Comparison of ENCODE assay signal across 8 cellular contexts in genomic region chr7:73423519-73424485, GRCh38. TPM values are rescaled to one million over a fixed set of nuclear protein-coding genes. Genes with fewer than 3 reads are reported as not detected.
A peak's percentile ranks its signal among the peaks of the same experiment; 100 is the strongest.
DNase-seq lines count a peak whose midpoint lies in the region; ATAC-seq and TF ChIP-seq lines count a peak whose summit lies in the region.

No MANE protein-coding gene starts in this region.

- no peak for TF ChIP-seq POLR2A in Peyer's patch (IDR thresholded peaks at IDR 0.05)

- no peaks in the 10 kb centered on the region for H3K36me3 ChIP-seq in OCI-LY3 (replicated peaks; ENCODE audit: low read depth, low read length)
- no peaks in the 10 kb centered on the region for H3K36me3 ChIP-seq in MG63
- no peaks in the 10 kb centered on the region for H3K36me3 ChIP-seq in Peyer's patch

- no peaks in the 10 kb centered on the region for H4K20me1 ChIP-seq in OCI-LY3 (ENCODE audit: insufficient read depth, low read length)

- no peaks in the 10 kb centered on the region for H3K79me2 ChIP-seq in OCI-LY3 (ENCODE audit: low read length)

- H3K4me1 ChIP-seq in OCI-LY3 (ENCODE audit: low read length) = peaks cover 12% of the 10 kb centered on the region; the same call in 1 of the 2 replicates
- H3K4me1 ChIP-seq in Peyer's patch = peaks cover 0 to 6% (median 0%) of the 10 kb centered on the region in 4 donors

- H3K9me3 ChIP-seq in OCI-LY3 (ENCODE audit: insufficient read depth, low read length) = no peaks in the 10 kb centered on the region
- H3K9me3 ChIP-seq in MG63 = no peaks in the 10 kb centered on the region
- no peaks in the 10 kb centered on the region for H3K9me3 ChIP-seq in Peyer's patch

- H2AFZ ChIP-seq in OCI-LY3 (ENCODE audit: low read depth, low read length) = peak overlapping the region; percentile 91

- H3K4me3 ChIP-seq in OCI-LY3 (ENCODE audit: low read length) = peak overlapping the region; percentile 75
- no peak overlapping the region for H3K4me3 ChIP-seq in MG63
- H3K4me3 ChIP-seq in Peyer's patch = peak overlapping the region in 2 of 4 donors; percentile 26 to 35

- H3K4me2 ChIP-seq in OCI-LY3 (ENCODE audit: low read length) = peak overlapping the region; percentile 83

- intact Hi-C loops in left cardiac atrium (cut with DNase I) = no loop called here

- DNase-seq in ELF-1 (ENCODE audit: low read depth, low spot score) = peak; percentile 66
- no peak for DNase-seq in left cardiac atrium
- DNase-seq in putamen (ENCODE audit: low spot score) = peak; percentile 42
- DNase-seq in cerebellum (ENCODE audit: low spot score) = no peak
- no peak for DNase-seq in activated effector memory CD4-positive, alpha-beta T cell treated with anti-CD3 and anti-CD28 coated beads, Interleukin-2, amount 50 U/mL, for 16 hours
- no peak for DNase-seq in MG63
- DNase-seq in Peyer's patch = no peak

- H3K27ac ChIP-seq in OCI-LY3 (ENCODE audit: low read length) (peak overlapping the region; percentile 31; the same call in 1 of the 2 replicates), Peyer's patch (no peak overlapping the region)

- peak overlapping the region; percentile 52 for H3K9ac ChIP-seq in OCI-LY3 (ENCODE audit: low read length)

- ATAC-seq in left cardiac atrium = peak; percentile 82 to 86

- H3K27me3 ChIP-seq in OCI-LY3 (ENCODE audit: low read depth, low read length) (no peaks in the 10 kb centered on the region), MG63 (no peaks in the 10 kb centered on the region), Peyer's patch (no peaks in the 10 kb centered on the region)

- TF ChIP-seq CTCF in OCI-LY3 (IDR thresholded peaks at IDR 0.05; ENCODE audit: low read depth, low read length) = no peak
- no peak for TF ChIP-seq CTCF in Peyer's patch (IDR thresholded peaks at IDR 0.05)

RNA-seq across cellular contexts. Expression of gene FZD9, which starts 9.8 kb away (rescaled TPM):
- under 1 TPM; 0.21 to 0.41 TPM for total RNA-seq in left cardiac atrium
- total RNA-seq in cerebellum = 1.5 TPM
- total RNA-seq in MG63 (2014; rRNA removed; shearing (Covaris generic); ENCODE audit: low replicate concordance) = 0.32 and 0.79 TPM in 2 replicates
- total RNA-seq in Peyer's patch = 1 to 10 TPM in 2 of 4 donors, under 1 TPM in 1, not detected in 1; 0.88 to 3.8 (median 1.2) TPM

Comparison
In these comparisons a context has a peak if more than half of its experiments do, and no peak if none do; other contexts are left out.
1. DNase-seq: peak in ELF-1 (single experiment) and putamen (single experiment); none in left cardiac atrium (single experiment), cerebellum (single experiment), activated effector memory CD4-positive, alpha-beta T cell treated with anti-CD3 and anti-CD28 coated beads, Interleukin-2, amount 50 U/mL, for 16 hours (single experiment), MG63 (single experiment) and Peyer's patch (0 of 3).